Comparison of ENCODE assay signal across 26 cellular contexts in the genomic region with DNA sequence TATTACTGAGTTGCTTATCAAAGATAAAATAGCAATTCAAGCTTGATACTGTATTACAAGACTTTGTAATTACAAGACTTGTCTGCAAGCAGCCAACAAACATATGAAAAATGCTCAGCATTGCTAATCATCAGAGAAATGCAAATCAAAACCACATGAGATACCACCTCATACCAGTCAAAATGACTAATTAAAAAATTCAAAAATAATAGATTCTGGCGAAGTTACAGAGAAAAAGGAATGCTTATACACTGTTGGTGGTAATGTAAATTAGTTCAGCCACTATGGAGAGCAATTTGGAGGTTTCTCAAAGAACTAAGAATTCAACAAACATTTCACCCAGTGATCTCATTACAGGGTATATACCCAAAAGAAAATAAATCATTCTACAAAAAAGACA.
"Had no signal": no experiment of that assay in that cellular context is flagged by ENCODE, and none has a peak within 500 bp of the region (broad histone marks: within the 10 kb centered on the region; RNA-seq: fewer than 3 reads in every experiment).

No MANE protein-coding gene starts in this region.

- H3K27me3 ChIP-seq: tibial artery had no signal

- DNase-seq: activated B cell treated with CpG ODN at 0.5 μM for 24 hours; activated CD4-positive, alpha-beta memory T cell treated with anti-CD3 and anti-CD28 coated beads, Interleukin-2, amount 10 ng/mL, durations not matched to agents 7 days and 5 days; activated CD4-positive, alpha-beta T cell treated with anti-CD3 and anti-CD28 coated beads for 4 hours; activated naive CD4-positive, alpha-beta T cell; activated naive CD8-positive, alpha-beta T cell treated with anti-CD3 and anti-CD28 coated beads for 36 hours; activated T-cell treated with anti-CD3 and anti-CD28 coated beads, Interleukin-2, amount 50 U/mL, for 1 hour; anterior cingulate cortex; effector CD8-positive, alpha-beta T cell; foreskin melanocyte; glutamatergic neuron; hippocampal formation; islet precursor cell; nephron progenitor cell; nucleus accumbens; posterior cingulate gyrus; retina; stimulated activated CD4-positive, alpha-beta T cell treated with anti-CD3 and anti-CD28 coated beads, Interleukin-2, amount 100 ng/mL, for 24 hours; stimulated activated naive CD8-positive, alpha-beta T cell treated with anti-CD3 and anti-CD28 coated beads, Interleukin-15, Interleukin-2, amounts not matched to agents 100 U/mL and 50 U/mL, for 24 hours; substantia nigra; T-helper 1 cell; T-helper 9 cell; tibial artery had no signal

- H3K27ac ChIP-seq: tibial artery had no signal

- FAIRE-seq: urothelium cell line had no signal

- H3K4me1 ChIP-seq: tibial artery had no signal

- ATAC-seq: activated T-helper 17 cell treated with anti-CD3 and anti-CD28 coated beads, Interleukin-2, amount 50 U/mL, for 72 hours; esophagus mucosa; left lobe of liver; stimulated activated naive CD8-positive, alpha-beta T cell treated with anti-CD3 and anti-CD28 coated beads, Interleukin-15, Interleukin-2, amounts not matched to agents 100 U/mL and 50 U/mL, for 24 hours had no signal

- H3K4me3 ChIP-seq: tibial artery had no signal

- H3K36me3 ChIP-seq: tibial artery had no signal
